In the genomic region with DNA sequence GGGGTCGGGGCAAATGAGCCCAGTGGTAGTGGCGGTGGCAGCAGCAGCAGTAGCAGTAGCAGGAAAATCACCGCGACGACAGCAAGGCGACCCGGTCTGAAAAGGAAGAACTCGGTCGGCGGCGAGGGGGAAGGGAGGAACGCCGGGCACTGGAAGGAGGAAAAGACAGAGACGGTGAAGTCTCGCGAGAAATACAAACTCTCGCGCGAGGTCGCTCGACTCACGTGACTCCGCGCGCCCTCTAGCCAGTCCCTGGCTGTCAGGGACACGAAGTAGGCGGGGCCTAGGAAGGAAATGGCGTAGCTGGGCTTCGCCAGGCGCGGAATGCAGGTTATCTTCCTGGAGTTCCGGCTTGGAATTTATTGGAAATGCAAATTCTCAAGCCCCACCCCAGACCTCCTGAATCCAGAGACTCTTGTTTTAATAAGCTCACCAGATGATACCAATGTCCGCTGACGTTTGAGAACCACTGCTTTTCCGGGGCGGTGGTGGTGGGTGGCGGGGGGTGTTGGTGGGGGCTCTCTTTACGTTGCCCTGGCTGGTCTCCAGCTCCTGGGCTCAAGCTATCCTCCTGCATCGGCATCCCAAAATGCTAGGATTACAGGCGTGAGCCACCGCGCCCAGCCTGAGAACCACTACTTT, we compare ENCODE assay signal across 8 cellular contexts. TPM values are rescaled to one million over a fixed set of nuclear protein-coding genes. Genes with fewer than 3 reads are reported as not detected.
A peak's percentile ranks its signal among the peaks of the same experiment; 100 is the strongest.
DNase-seq lines count a peak whose midpoint lies in the region; ATAC-seq and TF ChIP-seq lines count a peak whose summit lies in the region.

TSS of gene SMNDC1 (minus strand) at position 141 of the 642 bp plus-strand sequence. CDS start 1,333 bp downstream, outside the sequence.

- H3K36me3 ChIP-seq in heart right ventricle (peaks cover 0 to 36% (median 17%) of the 10 kb centered on the region in 9 donors), upper lobe of left lung (peaks cover 0 to 31% (median 18%) of the 10 kb centered on the region in 4 donors)

- H3K27me3 ChIP-seq in heart right ventricle (no peaks in the 10 kb centered on the region), upper lobe of left lung (no peaks in the 10 kb centered on the region)

- peaks cover 31% of the 10 kb centered on the region for H3K4me1 Mint-ChIP-seq in T-helper 1 cell treated with Interleukin-12 subunit alpha and Interleukin-12 subunit beta and Interleukin-4 antibody, amounts not matched to agents 30 μg/mL and 1 μg/mL, for 36 hours (ENCODE audit: low read depth)

- no peaks in the 10 kb centered on the region for H3K9me3 ChIP-seq in heart right ventricle
- no peaks in the 10 kb centered on the region for H3K9me3 ChIP-seq in upper lobe of left lung

- no peak for TF ChIP-seq CTCF in GM13977 (IDR thresholded peaks at IDR 0.05; ENCODE audit: extremely low read depth, insufficient read depth, missing control alignments)
- TF ChIP-seq CTCF in heart right ventricle (IDR thresholded peaks at IDR 0.05): no peak
- TF ChIP-seq CTCF in upper lobe of left lung (IDR thresholded peaks at IDR 0.05): peak in 1 of 6 experiments; percentile 8

- ATAC-seq in HG02884 (IDR thresholded peaks at IDR 0.05; ENCODE audit: unreplicated experiment) (peak; percentile 82), heart right ventricle (peak; percentile 96 to 98 (median 98)), upper lobe of left lung (ENCODE audit: low FRiP score in 2 of 2) (peak; percentile 98 to 99)

- peaks cover 4 to 68% (median 52%) of the 10 kb centered on the region in 9 donors for H3K4me1 ChIP-seq in heart right ventricle
- peaks cover 33 to 48% (median 38%) of the 10 kb centered on the region in 4 donors for H3K4me1 ChIP-seq in upper lobe of left lung

- peak within 1 kb of the TSS; percentile 97 for H3K27ac Mint-ChIP-seq in T-helper 1 cell treated with Interleukin-12 subunit alpha and Interleukin-12 subunit beta and Interleukin-4 antibody, amounts not matched to agents 30 μg/mL and 1 μg/mL, for 36 hours

- H3K27ac ChIP-seq in heart right ventricle (peak within 1 kb of the TSS; percentile 83 to 95 (median 92)), upper lobe of left lung (peak within 1 kb of the TSS; percentile 95 to 97 (median 96))

- intact Hi-C loops in heart right ventricle (cut with DNase I) (loop anchor here in 1 of 10 donors (5.0 kb wide), 1 partner anchor 567 kb away; the partner anchor contains the start of gene PDCD4), posterior cingulate gyrus (cut with DNase I) (loop anchor here (2.0 kb wide), 1 partner anchor 78 kb away; no protein-coding TSS in a partner anchor)

- H3K9me3 Mint-ChIP-seq in T-helper 1 cell treated with Interleukin-12 subunit alpha and Interleukin-12 subunit beta and Interleukin-4 antibody, amounts not matched to agents 30 μg/mL and 1 μg/mL, for 36 hours: no peaks in the 10 kb centered on the region

- in situ Hi-C loops in GM13977 (cut with MboI; ENCODE audit: low pct_unique_long_range_greater_than_20kb, low sequenced_read_pairs, unreplicated experiment): no loop called here

- H3K36me3 Mint-ChIP-seq in T-helper 1 cell treated with Interleukin-12 subunit alpha and Interleukin-12 subunit beta and Interleukin-4 antibody, amounts not matched to agents 30 μg/mL and 1 μg/mL, for 36 hours (ENCODE audit: low read depth): peaks cover 23% of the 10 kb centered on the region

- WGBS in heart right ventricle, 2 donors: 0% methylated on average over 42 of the region's 42 CpGs
- 0 to 1% methylated on average over 38 to 42 of the region's 42 CpGs for WGBS in upper lobe of left lung, 2 donors

- peak in 1 of 4 donors; percentile 62 for TF ChIP-seq EP300 in upper lobe of left lung (IDR thresholded peaks at IDR 0.05)

- peak within 1 kb of the TSS; percentile 79 to 96 (median 86) for H3K4me3 ChIP-seq in heart right ventricle
- peak within 1 kb of the TSS; percentile 32 to 88 (median 76) for H3K4me3 ChIP-seq in upper lobe of left lung

- H3K4me3 Mint-ChIP-seq in T-helper 1 cell treated with Interleukin-12 subunit alpha and Interleukin-12 subunit beta and Interleukin-4 antibody, amounts not matched to agents 30 μg/mL and 1 μg/mL, for 36 hours: peak within 1 kb of the TSS; percentile 96

- H3K27me3 Mint-ChIP-seq in T-helper 1 cell treated with Interleukin-12 subunit alpha and Interleukin-12 subunit beta and Interleukin-4 antibody, amounts not matched to agents 30 μg/mL and 1 μg/mL, for 36 hours (ENCODE audit: low read depth): no peaks in the 10 kb centered on the region

- DNase-seq in GM13977 (ENCODE audit: low spot score): peak; percentile 97
- peak; percentile 98 for DNase-seq in NCI-H1694 (lab: John Stamatoyannopoulos, UW)
- DNase-seq in amniotic stem cell (lab: John Stamatoyannopoulos, UW): peak; percentile 94
- peak; percentile 98 for DNase-seq in heart right ventricle
- peak; percentile 97 to 100 (median 98) for DNase-seq in posterior cingulate gyrus
- peak; percentile 95 to 97 for DNase-seq in upper lobe of left lung

- peak in 3 of 4 donors; percentile 39 to 87 (median 78) for TF ChIP-seq POLR2A in upper lobe of left lung (IDR thresholded peaks at IDR 0.05)

RNA-seq across cellular contexts. Expression of gene SMNDC1, which starts in this region (rescaled TPM):
- total RNA-seq in heart right ventricle (10 to 100 TPM; 18.1 to 28.0 (median 22.4) TPM), upper lobe of left lung (10 to 100 TPM; 13.5 to 28.2 (median 22.9) TPM)
- 10 to 100 TPM; 10.1 to 11.0 TPM for polyA plus RNA-seq in heart right ventricle

Comparison
In these comparisons a context has a peak if more than half of its experiments do, and no peak if none do; other contexts are left out.
1. Peak in every context shown above with its lines: DNase-seq, ATAC-seq, H3K4me3 ChIP-seq and H3K27ac ChIP-seq.